In the genomic region with DNA sequence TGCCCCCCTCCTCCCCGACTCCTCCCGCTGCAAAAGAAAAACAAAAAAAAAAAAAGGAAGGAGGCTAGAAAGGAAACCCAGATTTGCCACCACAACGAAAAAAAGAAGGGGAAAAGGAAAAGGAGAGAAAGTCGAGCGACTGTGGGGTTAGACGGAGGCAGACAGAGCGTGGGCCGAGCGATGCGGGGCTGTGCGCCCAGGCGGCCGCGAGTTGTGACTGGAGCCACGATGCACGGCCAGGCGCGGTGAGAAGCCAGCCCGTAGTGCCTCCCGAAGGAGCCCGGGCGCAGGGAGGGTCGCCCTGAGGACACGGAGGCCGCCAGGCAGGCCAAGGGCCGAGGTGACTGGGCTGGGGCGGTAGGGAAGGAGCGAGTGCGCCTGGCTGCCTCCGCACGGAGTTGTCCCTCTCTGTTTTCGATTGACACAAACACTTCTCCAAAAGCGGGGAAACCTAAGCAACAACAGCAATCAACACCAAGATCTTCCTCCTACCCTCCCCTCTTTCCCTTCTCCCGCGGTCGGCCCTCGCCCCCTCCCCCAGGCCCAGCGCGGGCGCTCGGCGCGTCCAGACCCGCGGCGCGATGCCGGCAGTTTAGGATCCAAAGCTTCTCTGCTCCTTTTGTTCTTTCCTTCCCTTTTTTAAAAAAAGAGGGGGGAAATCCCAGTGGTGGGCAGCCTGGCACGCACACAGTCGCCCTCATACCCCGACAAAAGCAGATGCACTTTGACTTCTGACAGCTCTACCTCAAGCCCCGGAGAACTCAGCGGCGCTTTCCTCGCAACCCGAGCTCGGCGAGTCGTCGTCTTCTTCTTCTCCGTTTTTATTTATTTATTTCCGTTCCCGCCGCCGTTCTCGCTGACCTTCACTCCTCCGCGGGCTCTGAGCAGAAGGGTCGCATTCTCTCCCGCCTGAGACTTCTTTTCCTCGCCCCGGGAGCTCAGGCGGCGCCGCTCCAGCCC, we compare ENCODE assay signal across 9 cellular contexts. TPM values are rescaled to one million over a fixed set of nuclear protein-coding genes. Genes with fewer than 3 reads are reported as not detected.
DNase-seq lines count a peak whose midpoint lies in the region; ATAC-seq and TF ChIP-seq lines count a peak whose summit lies in the region.
"Had no signal": no experiment of that assay in that cellular context is flagged by ENCODE, and none has a peak within 500 bp of the region (broad histone marks: within the 10 kb centered on the region; RNA-seq: fewer than 3 reads in every experiment).

A gene (plus strand): TSS at position 475 of the 960 bp plus-strand sequence. CDS start 723 bp downstream, outside the sequence.

- intact Hi-C loops in activated B cell treated with CpG ODN at 0.5 μM for 24 hours (cut with micrococcal nuclease), result loop anchor here (5.0 kb wide), 1 partner anchor 310 kb away; no protein-coding TSS in a partner anchor

- ATAC-seq in activated B cell treated with CpG ODN at 0.5 μM for 24 hours (ENCODE audit: low read depth), result peak; percentile 17
- no peak for ATAC-seq in HG03571 (IDR thresholded peaks at IDR 0.05; ENCODE audit: unreplicated experiment)
- no peak for ATAC-seq in GM21529 (IDR thresholded peaks at IDR 0.05; ENCODE audit: unreplicated experiment)
- ATAC-seq in esophagus mucosa, result no peak

- H3K27me3 ChIP-seq in thymus (ENCODE audit: control insufficient read depth, insufficient read depth), result peaks cover 82% of the 10 kb centered on the region

- peak; percentile 23 for DNase-seq in activated naive CD4-positive, alpha-beta T cell treated with Interleukin-2 at 50 U/mL for 16 hours
- DNase-seq in activated naive CD4-positive, alpha-beta T cell (lab: John Stamatoyannopoulos, UW), result no peak
- DNase-seq in activated B cell treated with CpG ODN at 0.5 μM for 24 hours, result no peak

- 3% methylated on average over 75 of the region's 75 CpGs for WGBS in thymus

- peaks cover 66% of the 10 kb centered on the region for H3K4me1 Mint-ChIP-seq in activated B cell treated with CpG ODN at 0.5 μM for 24 hours

- no peaks in the 10 kb centered on the region for H3K36me3 ChIP-seq in thymus (ENCODE audit: control insufficient read depth, insufficient read depth)

- peak within 1 kb of the TSS; percentile 76 for H3K4me3 Mint-ChIP-seq in activated B cell treated with CpG ODN at 0.5 μM for 24 hours

- H3K4me3 ChIP-seq in iPS-18c (ENCODE audit: insufficient read depth, low read depth, low read length) (peak within 1 kb of the TSS; percentile 64), thymus (ENCODE audit: low read length) (peak within 1 kb of the TSS; percentile 14)

- POLR2A ChIA-PET in activated B cell treated with CpG ODN at 0.5 μM for 24 hours (lab: Charles Lee), result interaction anchor here (1.1 to 2.8 kb wide), 2 partner anchors 8 to 12 kb away, joined by 3 to 11 read pairs; a partner anchor contains a TSS

- H3K4me1 ChIP-seq in thymus (ENCODE audit: control insufficient read depth, insufficient read depth, low read length), result peaks cover 5% of the 10 kb centered on the region

- H3K27ac Mint-ChIP-seq in activated B cell treated with CpG ODN at 0.5 μM for 24 hours, result peak within 1 kb of the TSS; percentile 30

- TF ChIP-seq CTCF in activated B cell treated with CpG ODN at 0.5 μM for 24 hours (IDR thresholded peaks at IDR 0.05), result no peak

- no peaks in the 10 kb centered on the region for H3K36me3 Mint-ChIP-seq in activated B cell treated with CpG ODN at 0.5 μM for 24 hours (ENCODE audit: low read depth)

- peaks cover 2% of the 10 kb centered on the region for H3K9me3 Mint-ChIP-seq in activated B cell treated with CpG ODN at 0.5 μM for 24 hours

- no peak within 1 kb of the TSS for H3K27ac ChIP-seq in thymus (ENCODE audit: low read depth)

- H3K9me3 ChIP-seq in iPS-18c (ENCODE audit: control insufficient read depth, insufficient read depth, low read length) (peaks cover 5% of the 10 kb centered on the region), thymus (ENCODE audit: control insufficient read depth) (no peaks in the 10 kb centered on the region)

- H3K27me3 Mint-ChIP-seq in activated B cell treated with CpG ODN at 0.5 μM for 24 hours, result peaks cover 74% of the 10 kb centered on the region

- CTCF ChIA-PET in activated B cell treated with CpG ODN at 0.5 μM for 24 hours (lab: Charles Lee), result no interaction called here

RNA-seq across cellular contexts. Expression of the gene that starts here (rescaled TPM):
- total RNA-seq in activated B cell treated with CpG ODN at 0.5 μM for 24 hours, result not detected in 2 replicates
- 0.09 TPM for polyA plus RNA-seq in thymus
- not detected for total RNA-seq in esophagus mucosa
- polyA plus RNA-seq: adipose tissue had no signal

Comparison
In these comparisons a context has a peak if more than half of its experiments do, and no peak if none do; other contexts are left out.
1. Peak in ATAC-seq in activated B cell treated with CpG ODN at 0.5 μM for 24 hours; RNA of the gene not detected or under 1 TPM.